ENCODE assay signal across 8 cellular contexts in the genomic region with DNA sequence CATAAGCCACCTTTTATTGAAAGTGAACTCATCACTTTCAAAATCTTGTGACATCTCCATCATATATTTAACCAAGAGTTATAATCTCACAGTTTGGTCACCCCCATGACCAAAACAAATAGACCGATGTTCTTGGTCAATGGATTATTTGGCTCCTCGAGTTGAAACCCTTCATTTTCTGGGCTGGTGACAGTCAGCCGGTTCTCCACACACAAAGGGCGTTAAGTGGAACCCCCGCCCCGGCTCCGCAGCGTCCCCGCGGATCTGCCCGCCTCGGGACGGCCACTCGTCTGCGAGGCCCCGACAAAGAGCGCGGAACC. TPM values are rescaled to one million over a fixed set of nuclear protein-coding genes. Genes with fewer than 3 reads are reported as not detected.
DNase-seq lines count a peak whose midpoint lies in the region; ATAC-seq, FAIRE-seq and TF ChIP-seq lines count a peak whose summit lies in the region.

No MANE protein-coding gene starts in this region.

- H3K4me3 ChIP-seq in kidney (ENCODE audit: low read length in 2 of 2): peak overlapping the region; percentile 76 to 79

- H3K36me3 ChIP-seq in kidney (ENCODE audit: control insufficient read depth in 1 of 2, insufficient read depth in 2 of 2, low read length in 2 of 2): no peaks in the 10 kb centered on the region

- no peaks in the 10 kb centered on the region for H3K9me3 ChIP-seq in kidney (ENCODE audit: control insufficient read depth in 1 of 2, low read length in 2 of 2)

- peaks cover 16 to 17% of the 10 kb centered on the region in 2 donors for H3K4me1 ChIP-seq in kidney (ENCODE audit: control insufficient read depth in 1 of 2, insufficient read depth in 1 of 2, low read depth in 1 of 2, low read length in 2 of 2)

- no peak for DNase-seq in T-helper 2 cell treated with Interferon-gamma antibody and Interleukin-4, amounts not matched to agents 5 μg/mL and 100 μg/mL, for 36 hours (ENCODE audit: low spot score)
- DNase-seq in T-helper 2 cell: no peak
- no peak for DNase-seq in kidney
- DNase-seq in LoVo (ENCODE audit: low spot score): no peak
- no peak for DNase-seq in cerebellar cortex (ENCODE audit: low spot score)

- peak overlapping the region; percentile 20 to 88 for H3K27ac ChIP-seq in kidney (ENCODE audit: low read depth in 2 of 2, low read length in 2 of 2)
- H3K27ac ChIP-seq in temporal lobe (ENCODE audit: low read depth, low read length): peak overlapping the region; percentile 7

- H3K4me3 Mint-ChIP-seq in T-helper 2 cell treated with Interferon-gamma antibody and Interleukin-4, amounts not matched to agents 5 μg/mL and 100 μg/mL, for 36 hours: peak overlapping the region; percentile 78
- peak overlapping the region; percentile 90 for H3K4me3 Mint-ChIP-seq in activated naive CD8-positive, alpha-beta T cell

- no peak for TF ChIP-seq CTCF in kidney (IDR thresholded peaks at IDR 0.05; ENCODE audit: borderline replicate concordance, extremely low read depth, insufficient read depth)

- peaks cover 2% of the 10 kb centered on the region for H3K36me3 Mint-ChIP-seq in T-helper 2 cell treated with Interferon-gamma antibody and Interleukin-4, amounts not matched to agents 5 μg/mL and 100 μg/mL, for 36 hours (ENCODE audit: low read depth)
- peaks cover 2% of the 10 kb centered on the region for H3K36me3 Mint-ChIP-seq in activated naive CD8-positive, alpha-beta T cell

- peaks cover 24% of the 10 kb centered on the region for H3K4me1 Mint-ChIP-seq in T-helper 2 cell treated with Interferon-gamma antibody and Interleukin-4, amounts not matched to agents 5 μg/mL and 100 μg/mL, for 36 hours (ENCODE audit: low read depth)
- peaks cover 40% of the 10 kb centered on the region for H3K4me1 Mint-ChIP-seq in activated naive CD8-positive, alpha-beta T cell (ENCODE audit: low read depth)

- peak overlapping the region; percentile 74 for H3K9ac ChIP-seq in kidney (ENCODE audit: low read length in 2 of 2)

- no peak overlapping the region for H3K27ac Mint-ChIP-seq in T-helper 2 cell treated with Interferon-gamma antibody and Interleukin-4, amounts not matched to agents 5 μg/mL and 100 μg/mL, for 36 hours
- H3K27ac Mint-ChIP-seq in activated naive CD8-positive, alpha-beta T cell: peak overlapping the region; percentile 66

- no peak for FAIRE-seq in kidney (lab: Jason Lieb, UNC)

- H3K27me3 Mint-ChIP-seq in T-helper 2 cell treated with Interferon-gamma antibody and Interleukin-4, amounts not matched to agents 5 μg/mL and 100 μg/mL, for 36 hours (ENCODE audit: low read depth): peaks cover 11% of the 10 kb centered on the region
- H3K27me3 Mint-ChIP-seq in activated naive CD8-positive, alpha-beta T cell: no peaks in the 10 kb centered on the region

- intact Hi-C loops in kidney (cut with DNase I): no loop called here

- no peak for ATAC-seq in GM21786 (IDR thresholded peaks at IDR 0.05; ENCODE audit: unreplicated experiment)

- H3K9me3 Mint-ChIP-seq in T-helper 2 cell treated with Interferon-gamma antibody and Interleukin-4, amounts not matched to agents 5 μg/mL and 100 μg/mL, for 36 hours: no peaks in the 10 kb centered on the region
- no peaks in the 10 kb centered on the region for H3K9me3 Mint-ChIP-seq in activated naive CD8-positive, alpha-beta T cell (ENCODE audit: low read depth)

RNA-seq across cellular contexts. Expression of gene TSPAN3, which starts 0.8 kb away (rescaled TPM):
- 245 TPM for total RNA-seq in kidney
- polyA plus RNA-seq in kidney (ENCODE audit: insufficient read depth, low read depth, low replicate concordance): 273 TPM
- total RNA-seq in temporal lobe: 174 TPM
